Comparison of ENCODE assay signal across 14 cellular contexts in the genomic region with DNA sequence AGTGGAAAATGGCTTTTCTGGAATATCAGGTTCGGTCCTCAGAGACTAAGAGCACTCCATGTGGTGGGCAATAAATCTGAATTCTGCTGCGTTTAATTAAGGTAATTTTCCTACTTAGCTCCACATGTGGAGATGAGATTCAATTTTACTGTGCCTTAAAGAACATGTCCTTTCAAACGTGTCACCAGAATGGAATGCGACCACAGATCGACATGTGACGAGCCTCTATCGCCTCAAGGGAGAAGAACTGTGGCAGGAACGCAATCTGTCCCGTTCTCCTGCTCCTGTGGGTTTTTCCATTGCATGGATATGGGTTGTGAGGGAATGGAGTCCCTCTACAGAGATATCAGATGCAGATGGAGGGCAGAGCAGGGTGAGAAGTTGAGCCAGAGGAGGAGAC.
DNase-seq lines count a peak whose midpoint lies in the region; ATAC-seq and TF ChIP-seq lines count a peak whose summit lies in the region.
"Had no signal": no experiment of that assay in that cellular context is flagged by ENCODE, and none has a peak within 500 bp of the region (broad histone marks: within the 10 kb centered on the region; RNA-seq: fewer than 3 reads in every experiment).

No MANE protein-coding gene starts in this region.

- H3K27me3 Mint-ChIP-seq in Calu3 (ENCODE audit: unreplicated experiment) (no peaks in the 10 kb centered on the region), chondrocyte (ENCODE audit: low read depth) (no peaks in the 10 kb centered on the region)
- H3K27me3 Mint-ChIP-seq in activated naive CD4-positive, alpha-beta T cell treated with anti-CD3 and anti-CD28 coated beads for 36 hours (ENCODE audit: low read depth): no peaks in the 10 kb centered on the region
- H3K27me3 Mint-ChIP-seq in activated CD4-positive, alpha-beta T cell treated with anti-CD3 and anti-CD28 coated beads for 36 hours: peaks cover 2% of the 10 kb centered on the region
- H3K27me3 Mint-ChIP-seq: activated CD4-positive, alpha-beta memory T cell treated with anti-CD3 and anti-CD28 coated beads for 36 hours had no signal

- intact Hi-C loops in Calu3 (cut with micrococcal nuclease; ENCODE audit: unreplicated experiment): no loop called here
- intact Hi-C loops in activated naive CD4-positive, alpha-beta T cell treated with anti-CD3 and anti-CD28 coated beads for 36 hours (cut with micrococcal nuclease): no loop called here
- intact Hi-C loops in activated CD4-positive, alpha-beta T cell treated with anti-CD3 and anti-CD28 coated beads for 36 hours (cut with DNase I, micrococcal nuclease): no loop called here

- no peak overlapping the region for H3K27ac Mint-ChIP-seq in Calu3 (ENCODE audit: unreplicated experiment)
- H3K27ac Mint-ChIP-seq in chondrocyte (ENCODE audit: unreplicated experiment): peak overlapping the region; percentile 62
- no peak overlapping the region for H3K27ac Mint-ChIP-seq in activated naive CD4-positive, alpha-beta T cell treated with anti-CD3 and anti-CD28 coated beads for 36 hours
- H3K27ac Mint-ChIP-seq in activated CD4-positive, alpha-beta T cell treated with anti-CD3 and anti-CD28 coated beads for 36 hours: no peak overlapping the region
- H3K27ac Mint-ChIP-seq: activated CD4-positive, alpha-beta memory T cell treated with anti-CD3 and anti-CD28 coated beads for 36 hours; activated naive CD4-positive, alpha-beta T cell treated with anti-CD3 and anti-CD28 coated beads, Interleukin-2, amount 50 U/mL, for 72 hours; memory B cell had no signal

- H3K9me3 Mint-ChIP-seq in Calu3 (ENCODE audit: low read depth, unreplicated experiment) (peaks cover 4% of the 10 kb centered on the region), chondrocyte (ENCODE audit: low read depth) (no peaks in the 10 kb centered on the region)
- H3K9me3 Mint-ChIP-seq in activated naive CD4-positive, alpha-beta T cell treated with anti-CD3 and anti-CD28 coated beads for 36 hours: no peaks in the 10 kb centered on the region
- H3K9me3 Mint-ChIP-seq in activated CD4-positive, alpha-beta T cell treated with anti-CD3 and anti-CD28 coated beads for 36 hours (ENCODE audit: low read depth): no peaks in the 10 kb centered on the region
- H3K9me3 Mint-ChIP-seq: activated CD4-positive, alpha-beta memory T cell treated with anti-CD3 and anti-CD28 coated beads for 36 hours; activated naive CD4-positive, alpha-beta T cell treated with anti-CD3 and anti-CD28 coated beads, Interleukin-2, amount 50 U/mL, for 72 hours; memory B cell had no signal

- CTCF ChIA-PET in Calu3 (lab: Charles Lee): interaction anchor here (0.5 kb wide), 1 partner anchor 1234 kb away, joined by 7 read pairs; no protein-coding TSS in a partner anchor
- CTCF ChIA-PET in activated naive CD4-positive, alpha-beta T cell treated with anti-CD3 and anti-CD28 coated beads for 36 hours (lab: Charles Lee): no interaction called here
- CTCF ChIA-PET in activated CD4-positive, alpha-beta T cell treated with anti-CD3 and anti-CD28 coated beads for 36 hours (lab: Charles Lee): no interaction called here

- POLR2A ChIA-PET in activated CD4-positive, alpha-beta T cell treated with anti-CD3 and anti-CD28 coated beads for 36 hours (lab: Charles Lee): no interaction called here

- peak; percentile 26 for DNase-seq in Calu3
- peak; percentile 78 for DNase-seq in LHCN-M2 (ENCODE audit: low read depth)
- no peak for DNase-seq in chondrocyte (ENCODE audit: low spot score)
- peak; percentile 46 for DNase-seq in kidney tubule cell (ENCODE audit: low spot score)
- DNase-seq in activated naive CD4-positive, alpha-beta T cell treated with anti-CD3 and anti-CD28 coated beads for 36 hours: no peak
- no peak for DNase-seq in activated CD4-positive, alpha-beta T cell treated with anti-CD3 and anti-CD28 coated beads for 36 hours
- DNase-seq in NCI-H187 (lab: John Stamatoyannopoulos, UW): no peak
- DNase-seq: activated CD4-positive, alpha-beta memory T cell treated with anti-CD3 and anti-CD28 coated beads for 36 hours; NCI-H1436; stimulated activated CD4-positive, alpha-beta T cell treated with anti-CD3 and anti-CD28 coated beads, Interleukin-2, amount 100 ng/mL, for 48 hours; stimulated activated naive CD4-positive, alpha-beta T cell had no signal

- no TSS peak for BruUV-seq in Calu3 (replicated peaks; lab: Mats Ljungman, UMichigan)

- H3K4me1 Mint-ChIP-seq in Calu3 (ENCODE audit: low read depth, unreplicated experiment) (no peaks in the 10 kb centered on the region), chondrocyte (ENCODE audit: low read depth) (peaks cover 33% of the 10 kb centered on the region)
- H3K4me1 Mint-ChIP-seq in activated naive CD4-positive, alpha-beta T cell treated with anti-CD3 and anti-CD28 coated beads for 36 hours (ENCODE audit: low read depth): no peaks in the 10 kb centered on the region
- H3K4me1 Mint-ChIP-seq in activated CD4-positive, alpha-beta T cell treated with anti-CD3 and anti-CD28 coated beads for 36 hours: no peaks in the 10 kb centered on the region
- H3K4me1 Mint-ChIP-seq: memory B cell had no signal

- H3K4me3 Mint-ChIP-seq in Calu3 (ENCODE audit: low read depth, unreplicated experiment) (no peak overlapping the region), chondrocyte (ENCODE audit: unreplicated experiment) (no peak overlapping the region)
- H3K4me3 Mint-ChIP-seq in activated naive CD4-positive, alpha-beta T cell treated with anti-CD3 and anti-CD28 coated beads for 36 hours: no peak overlapping the region
- no peak overlapping the region for H3K4me3 Mint-ChIP-seq in activated CD4-positive, alpha-beta T cell treated with anti-CD3 and anti-CD28 coated beads for 36 hours
- H3K4me3 Mint-ChIP-seq: activated CD4-positive, alpha-beta memory T cell treated with anti-CD3 and anti-CD28 coated beads for 36 hours; memory B cell had no signal

- no peak for TF ChIP-seq CTCF in Calu3 (IDR thresholded peaks at IDR 0.05; ENCODE audit: unreplicated experiment)
- TF ChIP-seq CTCF in chondrocyte (IDR thresholded peaks at IDR 0.05): no peak

- ATAC-seq in HG02884 (IDR thresholded peaks at IDR 0.05; ENCODE audit: unreplicated experiment): no peak
- ATAC-seq in activated CD4-positive, alpha-beta T cell treated with anti-CD3 and anti-CD28 coated beads for 36 hours: no peak
- ATAC-seq: activated naive CD4-positive, alpha-beta T cell treated with anti-CD3 and anti-CD28 coated beads, Interleukin-2, amount 50 U/mL, for 72 hours had no signal

- H3K36me3 Mint-ChIP-seq in Calu3 (ENCODE audit: insufficient read depth, unreplicated experiment) (no peaks in the 10 kb centered on the region), chondrocyte (ENCODE audit: low read depth) (no peaks in the 10 kb centered on the region)
- H3K36me3 Mint-ChIP-seq in activated naive CD4-positive, alpha-beta T cell treated with anti-CD3 and anti-CD28 coated beads for 36 hours (ENCODE audit: low read depth): no peaks in the 10 kb centered on the region
- no peaks in the 10 kb centered on the region for H3K36me3 Mint-ChIP-seq in activated CD4-positive, alpha-beta T cell treated with anti-CD3 and anti-CD28 coated beads for 36 hours (ENCODE audit: low read depth)
- H3K36me3 Mint-ChIP-seq: activated CD4-positive, alpha-beta memory T cell treated with anti-CD3 and anti-CD28 coated beads for 36 hours; activated naive CD4-positive, alpha-beta T cell treated with anti-CD3 and anti-CD28 coated beads, Interleukin-2, amount 50 U/mL, for 72 hours; memory B cell had no signal

Comparison
In these comparisons a context has a peak if more than half of its experiments do, and no peak if none do; other contexts are left out.
1. DNase-seq: peak in Calu3 (single experiment), LHCN-M2 (single experiment) and kidney tubule cell (single experiment); none in chondrocyte (single experiment), activated naive CD4-positive, alpha-beta T cell treated with anti-CD3 and anti-CD28 coated beads for 36 hours (single experiment), activated CD4-positive, alpha-beta T cell treated with anti-CD3 and anti-CD28 coated beads for 36 hours (single experiment) and NCI-H187 (0 of 2).